In genomic region chr17:78377858-78378224, GRCh38 we compare ENCODE assay signal across 8 cellular contexts. TPM values are rescaled to one million over a fixed set of nuclear protein-coding genes. Genes with fewer than 3 reads are reported as not detected.
A peak's percentile ranks its signal among the peaks of the same experiment; 100 is the strongest.
DNase-seq lines count a peak whose midpoint lies in the region; ATAC-seq lines count a peak whose summit lies in the region.

No MANE protein-coding gene starts in this region.

- peaks cover 2% of the 10 kb centered on the region for H3K36me3 Mint-ChIP-seq in IgD-negative memory B cell
- peaks cover 28% of the 10 kb centered on the region for H3K36me3 Mint-ChIP-seq in activated T-helper 2 cell treated with anti-CD3 and anti-CD28 coated beads, Interferon-gamma antibody, Interleukin-2, Interleukin-4, amounts not matched to agents 10 μg/mL and 5 μg/mL and 100 μg/mL, durations not matched to agents 14 hours and 24 hours and 36 hours (ENCODE audit: low read depth)
- H3K36me3 Mint-ChIP-seq in stimulated activated naive B cell treated with anti-CD40 and anti-IgM and Interleukin-4, amounts not matched to agents 10 μg/mL and 1 μg/mL and 100 μg/mL, for 72 hours = peaks cover 19 to 20% of the 10 kb centered on the region in 2 donors

- H3K27me3 ChIP-seq in iPS-15b (ENCODE audit: control insufficient read depth, insufficient read depth, low read length) = no peaks in the 10 kb centered on the region

- no peak for DNase-seq in activated T-helper 2 cell treated with anti-CD3 and anti-CD28 coated beads, Interferon-gamma antibody, Interleukin-2, Interleukin-4, amounts not matched to agents 10 μg/mL and 5 μg/mL and 100 μg/mL, durations not matched to agents 14 hours and 24 hours and 36 hours (ENCODE audit: low spot score)
- no peak for DNase-seq in stimulated activated naive B cell treated with anti-CD40 and anti-IgM and Interleukin-4, amounts not matched to agents 10 μg/mL and 1 μg/mL and 100 μg/mL, for 72 hours
- DNase-seq in stimulated activated CD4-positive, alpha-beta T cell treated with anti-CD3 and anti-CD28 coated beads, Interleukin-4, amount 100 ng/mL, for 1 hour = no peak
- DNase-seq in NCI-H1105 (lab: John Stamatoyannopoulos, UW) (no peak), globus pallidus (ENCODE audit: low spot score) (no peak)

- peak overlapping the region; percentile 88 for H3K4me3 ChIP-seq in iPS-15b (ENCODE audit: low read depth, low read length)

- no peak for ATAC-seq in stimulated activated naive B cell treated with anti-CD40 and anti-IgM and Interleukin-4, amounts not matched to agents 10 μg/mL and 1 μg/mL and 100 μg/mL, for 72 hours (replicated peaks)
- no peak for ATAC-seq in GM18861 (IDR thresholded peaks at IDR 0.05; ENCODE audit: unreplicated experiment)

- H3K9me3 ChIP-seq in iPS-15b (ENCODE audit: control insufficient read depth, insufficient read depth, low read length) = no peaks in the 10 kb centered on the region

- H3K9ac ChIP-seq in iPS-15b (ENCODE audit: low read depth, low read length) = no peak overlapping the region

- peaks cover 22 to 28% (median 26%) of the 10 kb centered on the region in 3 donors for H3K4me1 Mint-ChIP-seq in IgD-negative memory B cell
- peaks cover 31% of the 10 kb centered on the region for H3K4me1 Mint-ChIP-seq in activated T-helper 2 cell treated with anti-CD3 and anti-CD28 coated beads, Interferon-gamma antibody, Interleukin-2, Interleukin-4, amounts not matched to agents 10 μg/mL and 5 μg/mL and 100 μg/mL, durations not matched to agents 14 hours and 24 hours and 36 hours (ENCODE audit: low read depth)
- peaks cover 33 to 63% of the 10 kb centered on the region in 2 donors for H3K4me1 Mint-ChIP-seq in stimulated activated naive B cell treated with anti-CD40 and anti-IgM and Interleukin-4, amounts not matched to agents 10 μg/mL and 1 μg/mL and 100 μg/mL, for 72 hours

- peaks cover 27% of the 10 kb centered on the region for H3K4me1 ChIP-seq in iPS-15b (ENCODE audit: control insufficient read depth, insufficient read depth, low read length)

- intact Hi-C loops in activated T-helper 2 cell treated with anti-CD3 and anti-CD28 coated beads, Interferon-gamma antibody, Interleukin-2, Interleukin-4, amounts not matched to agents 10 μg/mL and 5 μg/mL and 100 μg/mL, durations not matched to agents 14 hours and 24 hours and 36 hours (cut with micrococcal nuclease) = loop anchor here (1.0 kb wide), 1 partner anchor 18 kb away; the partner anchor contains the start of gene SOCS3

- no peaks in the 10 kb centered on the region for H3K36me3 ChIP-seq in iPS-15b (ENCODE audit: control insufficient read depth, insufficient read depth, low read length)

- peak overlapping the region; percentile 88 to 93 (median 92) for H3K4me3 Mint-ChIP-seq in IgD-negative memory B cell
- H3K4me3 Mint-ChIP-seq in activated T-helper 2 cell treated with anti-CD3 and anti-CD28 coated beads, Interferon-gamma antibody, Interleukin-2, Interleukin-4, amounts not matched to agents 10 μg/mL and 5 μg/mL and 100 μg/mL, durations not matched to agents 14 hours and 24 hours and 36 hours (ENCODE audit: low read depth) = peak overlapping the region; percentile 99
- peak overlapping the region; percentile 95 to 99 for H3K4me3 Mint-ChIP-seq in stimulated activated naive B cell treated with anti-CD40 and anti-IgM and Interleukin-4, amounts not matched to agents 10 μg/mL and 1 μg/mL and 100 μg/mL, for 72 hours

- no peaks in the 10 kb centered on the region for H3K27me3 Mint-ChIP-seq in IgD-negative memory B cell
- H3K27me3 Mint-ChIP-seq in activated T-helper 2 cell treated with anti-CD3 and anti-CD28 coated beads, Interferon-gamma antibody, Interleukin-2, Interleukin-4, amounts not matched to agents 10 μg/mL and 5 μg/mL and 100 μg/mL, durations not matched to agents 14 hours and 24 hours and 36 hours (ENCODE audit: low read depth) = no peaks in the 10 kb centered on the region
- no peaks in the 10 kb centered on the region for H3K27me3 Mint-ChIP-seq in stimulated activated naive B cell treated with anti-CD40 and anti-IgM and Interleukin-4, amounts not matched to agents 10 μg/mL and 1 μg/mL and 100 μg/mL, for 72 hours

- H3K9me3 Mint-ChIP-seq in IgD-negative memory B cell = no peaks in the 10 kb centered on the region
- no peaks in the 10 kb centered on the region for H3K9me3 Mint-ChIP-seq in activated T-helper 2 cell treated with anti-CD3 and anti-CD28 coated beads, Interferon-gamma antibody, Interleukin-2, Interleukin-4, amounts not matched to agents 10 μg/mL and 5 μg/mL and 100 μg/mL, durations not matched to agents 14 hours and 24 hours and 36 hours
- H3K9me3 Mint-ChIP-seq in stimulated activated naive B cell treated with anti-CD40 and anti-IgM and Interleukin-4, amounts not matched to agents 10 μg/mL and 1 μg/mL and 100 μg/mL, for 72 hours = no peaks in the 10 kb centered on the region

- H3K27ac Mint-ChIP-seq in IgD-negative memory B cell = peak overlapping the region; percentile 52 to 92 (median 76)
- H3K27ac Mint-ChIP-seq in activated T-helper 2 cell treated with anti-CD3 and anti-CD28 coated beads, Interferon-gamma antibody, Interleukin-2, Interleukin-4, amounts not matched to agents 10 μg/mL and 5 μg/mL and 100 μg/mL, durations not matched to agents 14 hours and 24 hours and 36 hours = peak overlapping the region; percentile 26
- peak overlapping the region; percentile 96 for H3K27ac Mint-ChIP-seq in stimulated activated naive B cell treated with anti-CD40 and anti-IgM and Interleukin-4, amounts not matched to agents 10 μg/mL and 1 μg/mL and 100 μg/mL, for 72 hours

RNA-seq across cellular contexts. Expression of gene PGS1, which starts 0.6 kb away (rescaled TPM):
- 49.7 TPM for polyA plus RNA-seq in IgD-negative memory B cell
- total RNA-seq in activated T-helper 2 cell treated with anti-CD3 and anti-CD28 coated beads, Interferon-gamma antibody, Interleukin-2, Interleukin-4, amounts not matched to agents 10 μg/mL and 5 μg/mL and 100 μg/mL, durations not matched to agents 14 hours and 24 hours and 36 hours = 59.3 and 64.1 TPM in 2 replicates

RNA-seq across cellular contexts. Expression of gene SOCS3, which starts 18.0 kb away (rescaled TPM):
- polyA plus RNA-seq in IgD-negative memory B cell = 17.3 TPM
- total RNA-seq in activated T-helper 2 cell treated with anti-CD3 and anti-CD28 coated beads, Interferon-gamma antibody, Interleukin-2, Interleukin-4, amounts not matched to agents 10 μg/mL and 5 μg/mL and 100 μg/mL, durations not matched to agents 14 hours and 24 hours and 36 hours = 93.5 and 99.8 TPM in 2 replicates

Comparison
In these comparisons a context has a peak if more than half of its experiments do, and no peak if none do; other contexts are left out.
1. H3K27ac Mint-ChIP-seq: peak in every context shown above with its lines; median percentile 96 in stimulated activated naive B cell treated with anti-CD40 and anti-IgM and Interleukin-4, amounts not matched to agents 10 μg/mL and 1 μg/mL and 100 μg/mL, for 72 hours; 76 in IgD-negative memory B cell; 26 in activated T-helper 2 cell treated with anti-CD3 and anti-CD28 coated beads, Interferon-gamma antibody, Interleukin-2, Interleukin-4, amounts not matched to agents 10 μg/mL and 5 μg/mL and 100 μg/mL, durations not matched to agents 14 hours and 24 hours and 36 hours.